ENCODE assay signal across 8 cellular contexts in the genomic region with DNA sequence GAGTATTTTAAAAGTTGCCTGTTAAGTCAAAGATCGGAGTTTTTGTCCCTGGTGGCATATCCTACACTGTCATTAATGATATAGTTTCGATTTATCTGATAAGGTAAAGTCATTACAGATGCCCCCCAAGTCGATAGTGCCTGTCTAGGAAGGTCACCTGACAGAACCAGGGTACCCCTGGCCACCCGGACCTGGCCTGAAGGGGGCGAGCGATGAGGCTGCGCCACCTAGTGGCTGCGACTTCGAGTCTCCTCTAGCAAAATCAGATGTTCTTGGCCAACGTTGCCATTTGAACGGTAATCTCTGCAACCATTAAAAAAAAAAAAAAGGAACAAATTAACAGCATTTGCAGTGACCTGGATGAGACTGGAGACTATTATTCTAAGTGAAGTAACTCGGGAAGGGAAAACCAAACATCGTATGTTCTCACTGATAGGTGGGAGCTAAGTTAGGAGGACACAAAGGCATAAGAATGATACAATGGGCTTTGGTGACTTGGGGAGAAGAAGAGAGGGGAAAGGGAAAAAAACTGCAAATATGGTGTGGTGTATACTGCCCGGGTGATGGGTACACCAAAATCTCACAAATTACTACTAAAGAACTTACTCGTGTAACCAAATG.
DNase-seq lines count a peak whose midpoint lies in the region; TF ChIP-seq lines count a peak whose summit lies in the region.

No MANE protein-coding gene starts in this region.

- POLR2A ChIA-PET in HEK293T (lab: Yijun Ruan, JAX), result no interaction called here

- no peaks in the 10 kb centered on the region for H3K36me3 ChIP-seq in MG63
- H3K36me3 ChIP-seq in cardiac muscle cell, result no peaks in the 10 kb centered on the region

- H3K27me3 ChIP-seq in MG63, result no peaks in the 10 kb centered on the region
- H3K27me3 ChIP-seq in cardiac muscle cell, result no peaks in the 10 kb centered on the region

- DNase-seq in NCI-H2171 treated with DMSO at 0.1 percent for 48 hours (lab: John Stamatoyannopoulos, UW) (peak; percentile 2), NCI-H2171 (lab: John Stamatoyannopoulos, UW) (no peak), HEK293T (ENCODE audit: extremely low spot score) (peak; percentile 14), MG63 (peak; percentile 61), cardiac muscle cell (ENCODE audit: low read depth in 1 of 2, low spot score in 1 of 2) (peak; percentile 68 to 74), pulmonary artery endothelial cell (ENCODE audit: low read depth, low spot score) (peak; percentile 27), cerebellar nuclear complex (lab: John Stamatoyannopoulos, UW) (no peak)
- DNase-seq in activated naive CD4-positive, alpha-beta T cell treated with Interleukin-2 at 50 U/mL for 16 hours, result peak; percentile 2

- CTCF ChIA-PET in HEK293T (lab: Yijun Ruan, JAX), result interaction anchor here (0.6 to 0.8 kb wide), 4 partner anchors 9 to 439 kb away, joined by 3 to 4 read pairs (median 3); no protein-coding TSS in a partner anchor

- H3K4me3 ChIP-seq in MG63 (no peak overlapping the region), cardiac muscle cell (no peak overlapping the region)

- H3K9me3 ChIP-seq in MG63, result no peaks in the 10 kb centered on the region
- H3K9me3 ChIP-seq in cardiac muscle cell (ENCODE audit: low read depth), result no peaks in the 10 kb centered on the region

- H3K4me1 ChIP-seq in cardiac muscle cell (ENCODE audit: low read depth), result peaks cover 7% of the 10 kb centered on the region

- H3K27ac ChIP-seq in cardiac muscle cell, result no peak overlapping the region

- peak; percentile 87 for TF ChIP-seq CTCF in cardiac muscle cell (IDR thresholded peaks at IDR 0.05; ENCODE audit: low read depth, low read length)

TF ChIP-seq in HEK293T, 16 proteins besides CTCF, POLR2A, EP300 and RAD21:
- no peak for TF ChIP-seq TARDBP (IDR thresholded peaks at IDR 0.05)
- no peak for TF ChIP-seq LEF1 (IDR thresholded peaks at IDR 0.05; ENCODE audit: borderline replicate concordance)

Comparison
In these comparisons a context has a peak if more than half of its experiments do, and no peak if none do; other contexts are left out.
1. DNase-seq: peak in NCI-H2171 treated with DMSO at 0.1 percent for 48 hours (single experiment), HEK293T (single experiment), MG63 (single experiment), activated naive CD4-positive, alpha-beta T cell treated with Interleukin-2 at 50 U/mL for 16 hours (single experiment), cardiac muscle cell (2 of 2) and pulmonary artery endothelial cell (single experiment); none in NCI-H2171 (single experiment) and cerebellar nuclear complex (0 of 2).